Comparison of ENCODE assay signal across 2 cellular contexts in genomic region chr2:85756822-85757435, GRCh38.
TF ChIP-seq lines count a peak whose summit lies in the region.

No MANE protein-coding gene starts in this region.

TF ChIP-seq in SK-N-SH, 30 proteins besides CTCF, POLR2A, EP300 and RAD21 (continued from another document):
- TF ChIP-seq PBX3 (IDR thresholded peaks at IDR 0.05), result no peak
- TF ChIP-seq, protein P1, sequence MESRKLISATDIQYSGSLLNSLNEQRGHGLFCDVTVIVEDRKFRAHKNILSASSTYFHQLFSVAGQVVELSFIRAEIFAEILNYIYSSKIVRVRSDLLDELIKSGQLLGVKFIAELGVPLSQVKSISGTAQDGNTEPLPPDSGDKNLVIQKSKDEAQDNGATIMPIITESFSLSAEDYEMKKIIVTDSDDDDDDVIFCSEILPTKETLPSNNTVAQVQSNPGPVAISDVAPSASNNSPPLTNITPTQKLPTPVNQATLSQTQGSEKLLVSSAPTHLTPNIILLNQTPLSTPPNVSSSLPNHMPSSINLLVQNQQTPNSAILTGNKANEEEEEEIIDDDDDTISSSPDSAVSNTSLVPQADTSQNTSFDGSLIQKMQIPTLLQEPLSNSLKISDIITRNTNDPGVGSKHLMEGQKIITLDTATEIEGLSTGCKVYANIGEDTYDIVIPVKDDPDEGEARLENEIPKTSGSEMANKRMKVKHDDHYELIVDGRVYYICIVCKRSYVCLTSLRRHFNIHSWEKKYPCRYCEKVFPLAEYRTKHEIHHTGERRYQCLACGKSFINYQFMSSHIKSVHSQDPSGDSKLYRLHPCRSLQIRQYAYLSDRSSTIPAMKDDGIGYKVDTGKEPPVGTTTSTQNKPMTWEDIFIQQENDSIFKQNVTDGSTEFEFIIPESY (IDR thresholded peaks at IDR 0.05; ENCODE audit: borderline replicate concordance, low read depth), result no peak
- TF ChIP-seq RXRA (IDR thresholded peaks at IDR 0.05; ENCODE audit: borderline replicate concordance, low read depth), result no peak
- TF ChIP-seq IRF3 (IDR thresholded peaks at IDR 0.05; ENCODE audit: low read depth, low read length), result no peak

TF ChIP-seq in SK-N-SH treated with all-trans-retinoic acid at 6 μM for 48 hours, 23 proteins besides CTCF, POLR2A, EP300 and RAD21 (continued from another document):
- TF ChIP-seq CSRNP3 (CRISPR knock-in tag; IDR thresholded peaks at IDR 0.05) (no peak), SNAI2 (CRISPR knock-in tag; IDR thresholded peaks at IDR 0.05) (no peak), ARNTL (CRISPR knock-in tag; IDR thresholded peaks at IDR 0.05; ENCODE audit: borderline replicate concordance, low read depth) (no peak), ZNF70 (CRISPR knock-in tag; IDR thresholded peaks at IDR 0.05) (no peak), ZC3H10 (CRISPR knock-in tag; IDR thresholded peaks at IDR 0.05) (no peak), CSDC2 (CRISPR knock-in tag; IDR thresholded peaks at IDR 0.05) (no peak)
